ENCODE assay signal across 1 cellular context in genomic region chr15:66128116-66128715, GRCh38.
TF ChIP-seq lines count a peak whose summit lies in the region.

No MANE protein-coding gene starts in this region.

TF ChIP-seq in IMR-90, 13 proteins besides CTCF, POLR2A, EP300 and RAD21 (continued from another document):
- TF ChIP-seq, protein P1, sequence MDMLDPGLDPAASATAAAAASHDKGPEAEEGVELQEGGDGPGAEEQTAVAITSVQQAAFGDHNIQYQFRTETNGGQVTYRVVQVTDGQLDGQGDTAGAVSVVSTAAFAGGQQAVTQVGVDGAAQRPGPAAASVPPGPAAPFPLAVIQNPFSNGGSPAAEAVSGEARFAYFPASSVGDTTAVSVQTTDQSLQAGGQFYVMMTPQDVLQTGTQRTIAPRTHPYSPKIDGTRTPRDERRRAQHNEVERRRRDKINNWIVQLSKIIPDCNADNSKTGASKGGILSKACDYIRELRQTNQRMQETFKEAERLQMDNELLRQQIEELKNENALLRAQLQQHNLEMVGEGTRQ (IDR thresholded peaks at IDR 0.05; ENCODE audit: low read depth, low read length): no peak
- TF ChIP-seq BHLHE40 (IDR thresholded peaks at IDR 0.05; ENCODE audit: low read depth, low read length) (no peak), CEBPB (IDR thresholded peaks at IDR 0.05; ENCODE audit: low read depth, low read length) (no peak), MAFK (IDR thresholded peaks at IDR 0.05; ENCODE audit: low read depth, low read length) (no peak), MAZ (IDR thresholded peaks at IDR 0.05; ENCODE audit: borderline replicate concordance, low read depth, low read length) (no peak), CHD1 (IDR thresholded peaks at IDR 0.05; ENCODE audit: low read depth, low read length) (no peak), FOS (IDR thresholded peaks at IDR 0.05; ENCODE audit: low read depth, low read length) (no peak), NFE2L2 (IDR thresholded peaks at IDR 0.05; ENCODE audit: low read depth, low read length) (no peak), MXI1 (IDR thresholded peaks at IDR 0.05; ENCODE audit: borderline replicate concordance, low read depth, low read length) (no peak), SMC3 (IDR thresholded peaks at IDR 0.05; ENCODE audit: low read depth, low read length) (no peak), RCOR1 (IDR thresholded peaks at IDR 0.05; ENCODE audit: insufficient replicate concordance, low read length) (no peak)
- TF ChIP-seq, protein P2, sequence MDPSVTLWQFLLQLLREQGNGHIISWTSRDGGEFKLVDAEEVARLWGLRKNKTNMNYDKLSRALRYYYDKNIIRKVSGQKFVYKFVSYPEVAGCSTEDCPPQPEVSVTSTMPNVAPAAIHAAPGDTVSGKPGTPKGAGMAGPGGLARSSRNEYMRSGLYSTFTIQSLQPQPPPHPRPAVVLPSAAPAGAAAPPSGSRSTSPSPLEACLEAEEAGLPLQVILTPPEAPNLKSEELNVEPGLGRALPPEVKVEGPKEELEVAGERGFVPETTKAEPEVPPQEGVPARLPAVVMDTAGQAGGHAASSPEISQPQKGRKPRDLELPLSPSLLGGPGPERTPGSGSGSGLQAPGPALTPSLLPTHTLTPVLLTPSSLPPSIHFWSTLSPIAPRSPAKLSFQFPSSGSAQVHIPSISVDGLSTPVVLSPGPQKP (IDR thresholded peaks at IDR 0.05; ENCODE audit: borderline replicate concordance, low read depth, low read length): no peak
